ENCODE assay signal across 8 cellular contexts in genomic region chr13:50713849-50714248, GRCh38.
DNase-seq lines count a peak whose midpoint lies in the region; ATAC-seq and TF ChIP-seq lines count a peak whose summit lies in the region.

No MANE protein-coding gene starts in this region.

- POLR2A ChIA-PET in CD8-positive, alpha-beta T cell (lab: Charles Lee), result interaction anchor here (1.2 kb wide), 2 partner anchors 11 to 20 kb away, joined by 3 read pairs; no protein-coding TSS in a partner anchor

- no peak overlapping the region for H3K27ac Mint-ChIP-seq in CD8-positive, alpha-beta T cell

- peak in 3 of 7 experiments; percentile 7 to 52 (median 17) for DNase-seq in CD8-positive, alpha-beta T cell
- DNase-seq in NAMALWA (ENCODE audit: low spot score) (peak; percentile 22), sciatic nerve (ENCODE audit: low spot score) (no peak), COLO829 (ENCODE audit: low spot score) (no peak), NCI-H82 (lab: John Stamatoyannopoulos, UW) (no peak), esophagus muscularis mucosa (ENCODE audit: extremely low spot score) (no peak)
- DNase-seq in central memory CD4-positive, alpha-beta T cell, result peak; percentile 15

- TF ChIP-seq POLR2A in esophagus muscularis mucosa (IDR thresholded peaks at IDR 0.05; ENCODE audit: low read depth), result no peak

- no peaks in the 10 kb centered on the region for H3K36me3 Mint-ChIP-seq in CD8-positive, alpha-beta T cell

- no peak for TF ChIP-seq EP300 in esophagus muscularis mucosa (IDR thresholded peaks at IDR 0.05)

- peak overlapping the region; percentile 78 for H3K4me3 Mint-ChIP-seq in CD8-positive, alpha-beta T cell

- no peaks in the 10 kb centered on the region for H3K36me3 ChIP-seq in CD8-positive, alpha-beta T cell (ENCODE audit: insufficient read depth, low read length)
- no peaks in the 10 kb centered on the region for H3K36me3 ChIP-seq in esophagus muscularis mucosa

- intact Hi-C loops in CD8-positive, alpha-beta T cell (cut with DNase I, micrococcal nuclease), result no loop called here
- intact Hi-C loops in sciatic nerve (cut with DNase I) (no loop called here), esophagus muscularis mucosa (cut with DNase I) (no loop called here)

- WGBS in esophagus muscularis mucosa, result 81% methylated on average over 8 of the region's 8 CpGs

- H3K9me3 Mint-ChIP-seq in CD8-positive, alpha-beta T cell, result no peaks in the 10 kb centered on the region

- H3K4me3 ChIP-seq in CD8-positive, alpha-beta T cell (ENCODE audit: low read depth, low read length), result peak overlapping the region; percentile 13
- H3K4me3 ChIP-seq in esophagus muscularis mucosa, result no peak overlapping the region

- no peak overlapping the region for H3K27ac ChIP-seq in CD8-positive, alpha-beta T cell (ENCODE audit: low read depth, low read length)
- H3K27ac ChIP-seq in esophagus muscularis mucosa (replicated peaks in 1 of 4), result no peak overlapping the region

- CTCF ChIA-PET in CD8-positive, alpha-beta T cell (lab: Charles Lee), result interaction anchor here (1.1 to 1.9 kb wide), 3 partner anchors 13 to 198 kb away, joined by 3 to 5 read pairs (median 3); no protein-coding TSS in a partner anchor

- peaks cover 16% of the 10 kb centered on the region for H3K4me1 ChIP-seq in CD8-positive, alpha-beta T cell (ENCODE audit: insufficient read depth, low read length)
- H3K4me1 ChIP-seq in esophagus muscularis mucosa, result peaks cover 0 to 5% (median 0%) of the 10 kb centered on the region in 4 donors

- no peaks in the 10 kb centered on the region for H3K27me3 ChIP-seq in CD8-positive, alpha-beta T cell (ENCODE audit: insufficient read depth, low read length)
- H3K27me3 ChIP-seq in esophagus muscularis mucosa, result no peaks in the 10 kb centered on the region

- no peak for TF ChIP-seq CTCF in CD8-positive, alpha-beta T cell (IDR thresholded peaks at IDR 0.05)
- TF ChIP-seq CTCF in esophagus muscularis mucosa (IDR thresholded peaks at IDR 0.05), result no peak

- H3K4me1 Mint-ChIP-seq in CD8-positive, alpha-beta T cell (ENCODE audit: low read depth), result peaks cover 29% of the 10 kb centered on the region

- no peaks in the 10 kb centered on the region for H3K27me3 Mint-ChIP-seq in CD8-positive, alpha-beta T cell (ENCODE audit: low read depth)

- peak; percentile 71 for ATAC-seq in CD8-positive, alpha-beta T cell
- ATAC-seq in GM19463 (IDR thresholded peaks at IDR 0.05; ENCODE audit: unreplicated experiment) (peak; percentile 65), sciatic nerve (peak; percentile 65)

- no peaks in the 10 kb centered on the region for H3K9me3 ChIP-seq in CD8-positive, alpha-beta T cell (ENCODE audit: low read length)
- no peaks in the 10 kb centered on the region for H3K9me3 ChIP-seq in esophagus muscularis mucosa

Comparison
In these comparisons a context has a peak if more than half of its experiments do, and no peak if none do; other contexts are left out.
1. DNase-seq: peak in NAMALWA (single experiment) and central memory CD4-positive, alpha-beta T cell (single experiment); none in sciatic nerve (single experiment), COLO829 (single experiment), NCI-H82 (single experiment) and esophagus muscularis mucosa (single experiment).
2. Peak in every context shown above with its lines, with median percentiles within 50 percentile points of each other: ATAC-seq.